Comparison of ENCODE assay signal across 17 cellular contexts in the genomic region with DNA sequence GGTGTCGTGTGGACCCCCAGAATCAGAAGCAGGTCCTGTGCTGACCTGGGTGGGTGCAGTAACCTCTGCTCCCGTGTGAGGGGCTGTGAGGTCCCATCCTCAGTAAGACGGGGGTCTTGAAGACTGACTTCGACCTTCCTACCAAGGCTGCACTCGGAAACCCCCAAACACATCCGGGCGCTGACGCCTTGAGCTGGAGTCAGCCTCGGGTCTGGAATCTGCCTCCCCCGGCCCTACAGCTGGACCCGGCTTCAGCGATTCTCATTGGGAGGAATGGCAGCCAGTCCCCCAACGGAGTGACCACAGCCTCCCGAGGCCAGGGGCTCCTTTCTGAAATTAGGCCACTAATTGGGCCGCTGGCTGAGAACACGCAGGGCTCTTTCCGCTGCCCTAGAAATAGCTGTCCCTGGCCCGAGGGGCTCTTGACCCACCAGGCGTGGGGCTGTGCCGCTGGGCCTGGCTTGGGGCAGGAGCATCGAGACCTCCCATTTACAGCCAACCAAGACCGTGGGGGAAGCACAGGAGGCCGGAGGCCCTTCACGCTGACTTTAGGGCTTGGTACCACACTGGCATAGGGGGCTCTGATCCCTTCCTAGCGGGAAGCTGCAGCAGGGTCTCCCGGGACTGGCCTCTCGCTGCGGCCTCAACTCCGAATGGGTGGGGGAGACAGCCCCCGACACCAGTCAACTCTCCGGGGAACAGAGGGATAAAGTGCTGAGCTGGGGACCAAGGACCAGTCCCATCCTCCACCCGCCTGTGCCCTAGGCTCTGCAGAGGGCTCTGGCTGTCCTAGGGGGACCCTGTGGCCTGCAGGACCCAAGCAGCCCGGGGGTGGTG. TPM values are rescaled to one million over a fixed set of nuclear protein-coding genes. Genes with fewer than 3 reads are reported as not detected.
DNase-seq lines count a peak whose midpoint lies in the region; ATAC-seq, FAIRE-seq and TF ChIP-seq lines count a peak whose summit lies in the region.
"Had no signal": no experiment of that assay in that cellular context is flagged by ENCODE, and none has a peak within 500 bp of the region (broad histone marks: within the 10 kb centered on the region; RNA-seq: fewer than 3 reads in every experiment).

No MANE protein-coding gene starts in this region.

- WGBS in pancreas, 2 donors = 57 to 74% methylated on average over 33 of the region's 33 CpGs

- no peak overlapping the region for H3K27ac ChIP-seq in pancreas
- H3K27ac ChIP-seq: 22Rv1, BLaER1 had no signal

- no peaks in the 10 kb centered on the region for H3K27me3 Mint-ChIP-seq in activated CD4-positive, alpha-beta T cell treated with anti-CD3 and anti-CD28 coated beads, Interleukin-2, amount 10 ng/mL, durations not matched to agents 24 days and 14 days

- no peak for FAIRE-seq in pancreas (lab: Jason Lieb, UNC)
- FAIRE-seq: GM18507, HepG2 had no signal

- intact Hi-C loops in activated CD4-positive, alpha-beta T cell treated with anti-CD3 and anti-CD28 coated beads, Interleukin-2, amount 10 ng/mL, durations not matched to agents 24 days and 14 days (cut with micrococcal nuclease) = no loop called here
- intact Hi-C loops in pancreas (cut with DNase I) = no loop called here

- peak; percentile 57 for DNase-seq in activated CD4-positive, alpha-beta T cell treated with anti-CD3 and anti-CD28 coated beads, Interleukin-2, amount 10 ng/mL, durations not matched to agents 24 days and 14 days
- DNase-seq in activated CD4-positive, alpha-beta T cell treated with anti-CD3 and anti-CD28 coated beads for 1 hour = no peak
- peak; percentile 10 for DNase-seq in iPS-NIHi11 (ENCODE audit: low spot score)
- DNase-seq in retina = peak; percentile 46
- DNase-seq in mesenteric fat pad (ENCODE audit: low spot score) = no peak
- DNase-seq in activated gamma-delta T cell (lab: John Stamatoyannopoulos, UW) = no peak
- DNase-seq in pancreas = no peak
- DNase-seq: AML-193; Caco-2; CD8-positive, alpha-beta memory T cell; DND-41; GOT3; HCEC 1CT had no signal

- peaks cover 3% of the 10 kb centered on the region for H3K4me1 Mint-ChIP-seq in activated CD4-positive, alpha-beta T cell treated with anti-CD3 and anti-CD28 coated beads, Interleukin-2, amount 10 ng/mL, durations not matched to agents 24 days and 14 days

- H3K27me3 ChIP-seq in pancreas = peaks cover 0 to 13% (median 0%) of the 10 kb centered on the region in 4 donors

- no peak for ATAC-seq in pancreas

- H3K36me3 ChIP-seq in pancreas = no peaks in the 10 kb centered on the region
- H3K36me3 ChIP-seq: BLaER1 had no signal

- H3K4me3 Mint-ChIP-seq in activated CD4-positive, alpha-beta T cell treated with anti-CD3 and anti-CD28 coated beads, Interleukin-2, amount 10 ng/mL, durations not matched to agents 24 days and 14 days = no peak overlapping the region

- no peaks in the 10 kb centered on the region for H3K9me3 ChIP-seq in pancreas
- H3K9me3 ChIP-seq: Caco-2 had no signal

- no peaks in the 10 kb centered on the region for H3K9me3 Mint-ChIP-seq in activated CD4-positive, alpha-beta T cell treated with anti-CD3 and anti-CD28 coated beads, Interleukin-2, amount 10 ng/mL, durations not matched to agents 24 days and 14 days
- H3K9me3 Mint-ChIP-seq: CD8-positive, alpha-beta memory T cell had no signal

- no peak overlapping the region for H3K27ac Mint-ChIP-seq in activated CD4-positive, alpha-beta T cell treated with anti-CD3 and anti-CD28 coated beads, Interleukin-2, amount 10 ng/mL, durations not matched to agents 24 days and 14 days

- no peak overlapping the region for H3K4me3 ChIP-seq in pancreas
- H3K4me3 ChIP-seq: BLaER1 had no signal

- H3K36me3 Mint-ChIP-seq in activated CD4-positive, alpha-beta T cell treated with anti-CD3 and anti-CD28 coated beads, Interleukin-2, amount 10 ng/mL, durations not matched to agents 24 days and 14 days (ENCODE audit: low read depth) = peaks cover 6% of the 10 kb centered on the region

- H3K4me1 ChIP-seq in pancreas = peaks cover 0 to 2% (median 0%) of the 10 kb centered on the region in 3 donors

- no peak for TF ChIP-seq CTCF in pancreas (IDR thresholded peaks at IDR 0.05)

RNA-seq across cellular contexts. Expression of a gene that starts 2.6 kb away (rescaled TPM):
- not detected in 2 replicates for total RNA-seq in activated CD4-positive, alpha-beta T cell treated with anti-CD3 and anti-CD28 coated beads, Interleukin-2, amount 10 ng/mL, durations not matched to agents 24 days and 14 days
- total RNA-seq in mesenteric fat pad (not detected), pancreas (not detected)
- polyA plus RNA-seq in pancreas = not detected
- total RNA-seq: Caco-2; CD8-positive, alpha-beta memory T cell; HepG2 had no signal
- polyA plus RNA-seq: CD8-positive, alpha-beta memory T cell; HepG2 had no signal

RNA-seq across cellular contexts. Expression of a gene that starts 14.7 kb away (rescaled TPM):
- 141 and 147 TPM in 2 replicates for total RNA-seq in activated CD4-positive, alpha-beta T cell treated with anti-CD3 and anti-CD28 coated beads, Interleukin-2, amount 10 ng/mL, durations not matched to agents 24 days and 14 days
- total RNA-seq in mesenteric fat pad (5.6 TPM), pancreas (10 to 100 TPM in 1 of 6 donors, 1 to 10 TPM in 5; 5.4 to 11.0 (median 6.5) TPM)
- 10 to 100 TPM; 30.4 to 61.6 TPM for polyA plus RNA-seq in pancreas

RNA-seq across cellular contexts. Expression of a gene that starts 15.0 kb away (rescaled TPM):
- total RNA-seq in activated CD4-positive, alpha-beta T cell treated with anti-CD3 and anti-CD28 coated beads, Interleukin-2, amount 10 ng/mL, durations not matched to agents 24 days and 14 days = 43.9 and 45.0 TPM in 2 replicates
- total RNA-seq in mesenteric fat pad (16.8 TPM), pancreas (10 to 100 TPM in 2 of 6 donors, 1 to 10 TPM in 4; 6.2 to 11.1 (median 8.6) TPM)
- 10 to 100 TPM; 17.7 to 21.1 TPM for polyA plus RNA-seq in pancreas

RNA-seq across cellular contexts. Expression of a gene that starts 42.6 kb away (rescaled TPM):
- not detected in 2 replicates for total RNA-seq in activated CD4-positive, alpha-beta T cell treated with anti-CD3 and anti-CD28 coated beads, Interleukin-2, amount 10 ng/mL, durations not matched to agents 24 days and 14 days
- not detected for total RNA-seq in mesenteric fat pad
- total RNA-seq in pancreas = 1 to 10 TPM in 2 of 6 donors, under 1 TPM in 3, not detected in 1; 0.35 to 2.4 (median 0.90) TPM
- 1 to 10 TPM in 1 of 2 donors, under 1 TPM in 1; 0.96 to 4.6 TPM for polyA plus RNA-seq in pancreas
- total RNA-seq: CD8-positive, alpha-beta memory T cell had no signal
- polyA plus RNA-seq: CD8-positive, alpha-beta memory T cell had no signal

Comparison
In these comparisons a context has a peak if more than half of its experiments do, and no peak if none do; other contexts are left out.
1. DNase-seq: peak in activated CD4-positive, alpha-beta T cell treated with anti-CD3 and anti-CD28 coated beads, Interleukin-2, amount 10 ng/mL, durations not matched to agents 24 days and 14 days (single experiment), iPS-NIHi11 (single experiment) and retina (single experiment); none in activated CD4-positive, alpha-beta T cell treated with anti-CD3 and anti-CD28 coated beads for 1 hour (single experiment), mesenteric fat pad (single experiment), activated gamma-delta T cell (single experiment) and pancreas (0 of 6).
2. RNA of a gene that starts 14.7 kb away (total RNA-seq): 141 to 147 TPM in activated CD4-positive, alpha-beta T cell treated with anti-CD3 and anti-CD28 coated beads, Interleukin-2, amount 10 ng/mL, durations not matched to agents 24 days and 14 days; 5.4 to 11.0 TPM in pancreas and 5.6 TPM in mesenteric fat pad (single experiment); every median in the first group is over 10 times any median in the second.